ENCODE assay signal across 8 cellular contexts in the genomic region with DNA sequence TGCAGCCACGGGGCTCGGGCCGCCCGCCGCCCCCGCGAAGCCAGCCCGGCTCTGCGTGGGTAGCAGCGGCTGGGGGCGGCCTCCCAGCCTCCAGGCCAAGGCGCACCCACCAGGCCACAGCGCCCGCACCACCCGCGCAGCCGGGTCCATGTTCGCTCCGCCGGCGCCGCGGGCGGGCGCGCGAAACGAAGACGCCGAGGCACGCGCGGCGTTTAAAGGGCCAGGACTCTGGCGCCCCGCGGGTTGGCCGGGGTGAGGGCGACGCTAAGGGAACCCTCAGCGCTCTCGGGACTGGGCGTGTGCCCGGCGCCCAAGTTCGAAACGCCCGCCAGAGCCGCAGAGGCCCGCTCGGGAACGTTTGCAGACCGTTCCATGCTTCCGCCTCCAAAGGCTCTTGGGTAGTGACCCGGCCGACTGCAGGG.
DNase-seq lines count a peak whose midpoint lies in the region; ATAC-seq lines count a peak whose summit lies in the region.

A gene (minus strand): TSS at position 162 of the 422 bp plus-strand sequence. CDS start 12 bp downstream, at position 150.

- H3K9me3 ChIP-seq in HUES6 (ENCODE audit: control insufficient read depth, insufficient read depth, low read depth, low read length) (no peaks in the 10 kb centered on the region), neuron (ENCODE audit: low read length) (no peaks in the 10 kb centered on the region)

- peak within 1 kb of the TSS; percentile 99 for H2AFZ ChIP-seq in neuron (ENCODE audit: low read depth, low read length)

- DNase-seq in DMS153 treated with DMSO at 0.1 percent for 48 hours (lab: John Stamatoyannopoulos, UW; ENCODE audit: unreplicated experiment), result peak; percentile 73
- DNase-seq in SHP77 treated with DMSO at 0.1 percent for 48 hours (lab: John Stamatoyannopoulos, UW), result peak; percentile 53
- DNase-seq in activated gamma-delta T cell treated with Interleukin-2 at 50 U/mL for 16 hours, result peak; percentile 74
- DNase-seq in foreskin melanocyte, result peak; percentile 85
- DNase-seq in stromal cell of bone marrow (ENCODE audit: low read depth), result peak; percentile 81

- peaks cover 5% of the 10 kb centered on the region for H3K4me1 ChIP-seq in HUES6 (ENCODE audit: control insufficient read depth, insufficient read depth, low read length)
- H3K4me1 ChIP-seq in neuron (ENCODE audit: insufficient read depth, low read length), result peaks cover 22% of the 10 kb centered on the region

- H3K36me3 ChIP-seq in HUES6 (ENCODE audit: control insufficient read depth, insufficient read depth, low read length), result peaks cover 23% of the 10 kb centered on the region
- peaks cover 10% of the 10 kb centered on the region for H3K36me3 ChIP-seq in neuron (ENCODE audit: insufficient read depth, low read length)

- H3K4me3 ChIP-seq in HUES6 (ENCODE audit: low read depth, low read length) (peak within 1 kb of the TSS; percentile 81), neuron (ENCODE audit: low read length) (peak within 1 kb of the TSS; percentile 95)

- H3K27ac ChIP-seq in HUES6 (ENCODE audit: low read depth, low read length), result peak within 1 kb of the TSS; percentile 98

- H3K27me3 ChIP-seq in HUES6 (ENCODE audit: control insufficient read depth, insufficient read depth, low read length), result peaks cover 13% of the 10 kb centered on the region; the same call in 1 of the 2 replicates
- H3K27me3 ChIP-seq in neuron (ENCODE audit: insufficient read depth, low read length), result no peaks in the 10 kb centered on the region

- H3K9ac ChIP-seq in HUES6 (ENCODE audit: low read length), result peak within 1 kb of the TSS; percentile 96

- ATAC-seq in GM21390 (IDR thresholded peaks at IDR 0.05; ENCODE audit: unreplicated experiment), result peak; percentile 57

Comparison
In these comparisons a context has a peak if more than half of its experiments do, and no peak if none do; other contexts are left out.
1. Peak in every context shown above with its lines: DNase-seq, ATAC-seq, H3K4me3 ChIP-seq and H3K27ac ChIP-seq.